In genomic region chr9:13960011-13960765, GRCh38 we compare ENCODE assay signal across 24 cellular contexts.
DNase-seq lines count a peak whose midpoint lies in the region; ATAC-seq, FAIRE-seq and TF ChIP-seq lines count a peak whose summit lies in the region.
"Had no signal": no experiment of that assay in that cellular context is flagged by ENCODE, and none has a peak within 500 bp of the region (broad histone marks: within the 10 kb centered on the region; RNA-seq: fewer than 3 reads in every experiment).

No MANE protein-coding gene starts in this region.

- DNase-seq in Right ventricle myocardium superior (no peak), right atrium auricular region (ENCODE audit: low spot score) (no peak), GM23338 (ENCODE audit: low spot score) (no peak), endothelial cell of umbilical vein (ENCODE audit: low read depth, low spot score) (peak; percentile 65), kidney (peak; percentile 44), NCI-H1417 (lab: John Stamatoyannopoulos, UW) (no peak), GF-D8 (lab: John Stamatoyannopoulos, UW) (no peak)
- no peak for DNase-seq in NK-92 treated with Interleukin-12 subunit alpha and Interleukin-12 subunit beta, amount 100 ng/mL, for 24 hours (lab: John Stamatoyannopoulos, UW)
- DNase-seq: 8988T; CD4-positive, CD25-positive, alpha-beta regulatory T cell; GM23248; HCEC 1CT; Kasumi-1; NCI-H1092 treated with DMSO at 0.1 percent for 48 hours; NCI-H1436 treated with DMSO at 0.1 percent for 48 hours; NCI-H1930; NCI-H2227 treated with DMSO at 0.1 percent for 48 hours; NCI-H526 treated with DMSO at 0.1 percent for 48 hours; SK-N-SH; SW 1271 had no signal

- no peaks in the 10 kb centered on the region for H3K36me3 ChIP-seq in right atrium auricular region
- no peaks in the 10 kb centered on the region for H3K36me3 ChIP-seq in GM23338 (ENCODE audit: insufficient read depth)
- no peaks in the 10 kb centered on the region for H3K36me3 ChIP-seq in endothelial cell of umbilical vein (ENCODE audit: control insufficient read depth in 2 of 2, extremely low read depth in 1 of 2, insufficient read depth in 2 of 2, low read length in 2 of 2)
- H3K36me3 ChIP-seq in kidney (ENCODE audit: control insufficient read depth in 1 of 2, insufficient read depth in 2 of 2, low read length in 2 of 2): no peaks in the 10 kb centered on the region
- H3K36me3 ChIP-seq: BLaER1 had no signal

- H2AFZ ChIP-seq in GM23338 (no peak overlapping the region), endothelial cell of umbilical vein (ENCODE audit: low read depth, low read length) (no peak overlapping the region)
- H2AFZ ChIP-seq: GM23248 had no signal

- no peaks in the 10 kb centered on the region for H3K9me3 Mint-ChIP-seq in GM23338

- no peaks in the 10 kb centered on the region for H3K9me2 ChIP-seq in GM23338 (ENCODE audit: insufficient read depth)
- H3K9me2 ChIP-seq: SK-N-SH had no signal

- H3K27me3 Mint-ChIP-seq in GM23338 (ENCODE audit: insufficient read depth, low read depth, poor library complexity): no peaks in the 10 kb centered on the region
- H3K27me3 Mint-ChIP-seq: CD4-positive, CD25-positive, alpha-beta regulatory T cell had no signal

- H3K4me3 Mint-ChIP-seq in GM23338: no peak overlapping the region
- H3K4me3 Mint-ChIP-seq: CD4-positive, CD25-positive, alpha-beta regulatory T cell had no signal

- no peaks in the 10 kb centered on the region for H3K9me3 ChIP-seq in right atrium auricular region
- H3K9me3 ChIP-seq in endothelial cell of umbilical vein (replicated peaks; ENCODE audit: control insufficient read depth, insufficient read depth, low read length): no peaks in the 10 kb centered on the region
- H3K9me3 ChIP-seq in kidney (ENCODE audit: control insufficient read depth in 1 of 2, low read length in 2 of 2): no peaks in the 10 kb centered on the region
- H3K9me3 ChIP-seq: BLaER1, SK-N-SH had no signal

- peaks cover 0 to 20% of the 10 kb centered on the region in 2 donors for H3K4me1 ChIP-seq in right atrium auricular region
- peaks cover 14% of the 10 kb centered on the region for H3K4me1 ChIP-seq in GM23338 (ENCODE audit: insufficient read depth)
- peaks cover 3% of the 10 kb centered on the region for H3K4me1 ChIP-seq in endothelial cell of umbilical vein (ENCODE audit: control insufficient read depth, extremely low read depth, insufficient read depth, low read length)
- H3K4me1 ChIP-seq in kidney (ENCODE audit: control insufficient read depth in 1 of 2, insufficient read depth in 1 of 2, low read depth in 1 of 2, low read length in 2 of 2): peaks cover 0 to 6% of the 10 kb centered on the region in 2 donors

- H3K27me3 ChIP-seq in right atrium auricular region: no peaks in the 10 kb centered on the region
- H3K27me3 ChIP-seq in GM23338 (ENCODE audit: insufficient read depth): no peaks in the 10 kb centered on the region
- no peaks in the 10 kb centered on the region for H3K27me3 ChIP-seq in endothelial cell of umbilical vein (ENCODE audit: control insufficient read depth in 2 of 2, insufficient read depth in 2 of 2, low read length in 2 of 2)
- H3K27me3 ChIP-seq: BLaER1 had no signal

- no peak for TF ChIP-seq POLR2A in endothelial cell of umbilical vein (IDR thresholded peaks at IDR 0.05; ENCODE audit: low read depth, low read length)

- no peaks in the 10 kb centered on the region for H3F3A ChIP-seq in GM23338 (replicated peaks; ENCODE audit: low read depth)

- no peaks in the 10 kb centered on the region for H3K36me3 Mint-ChIP-seq in GM23338 (ENCODE audit: low read depth)
- H3K36me3 Mint-ChIP-seq: CD4-positive, CD25-positive, alpha-beta regulatory T cell had no signal

- FAIRE-seq in endothelial cell of umbilical vein (lab: Jason Lieb, UNC): no peak
- FAIRE-seq in kidney (lab: Jason Lieb, UNC): no peak
- FAIRE-seq: D721Med, GM18507 had no signal

- ATAC-seq in Right ventricle myocardium superior (ENCODE audit: poor library complexity) (peak; percentile 47), GM23338 (no peak)
- ATAC-seq: Panc1 had no signal

- H3K79me2 ChIP-seq in GM23338 (replicated peaks; ENCODE audit: insufficient read depth) (no peaks in the 10 kb centered on the region), endothelial cell of umbilical vein (ENCODE audit: control insufficient read depth, insufficient read depth, low read length) (no peaks in the 10 kb centered on the region)

- BruUV-seq in endothelial cell of umbilical vein (replicated peaks; lab: Mats Ljungman, UMichigan): no TSS peak

- H3K4me2 ChIP-seq in GM23338 (no peak overlapping the region), endothelial cell of umbilical vein (ENCODE audit: insufficient read depth, low read length) (no peak overlapping the region)
- H3K4me2 ChIP-seq: BLaER1, SK-N-SH had no signal

- no peak overlapping the region for H3K27ac ChIP-seq in right atrium auricular region
- no peak overlapping the region for H3K27ac ChIP-seq in GM23338 (ENCODE audit: low read depth)
- no peak overlapping the region for H3K27ac ChIP-seq in endothelial cell of umbilical vein (ENCODE audit: insufficient read depth, low read depth, low read length)
- no peak overlapping the region for H3K27ac ChIP-seq in kidney (ENCODE audit: low read depth in 2 of 2, low read length in 2 of 2)
- H3K27ac ChIP-seq: BLaER1, GM23248 had no signal

- H3K4me3 ChIP-seq in right atrium auricular region (no peak overlapping the region), GM23338 (no peak overlapping the region), endothelial cell of umbilical vein (replicated peaks in 1 of 3; ENCODE audit: insufficient read depth in 1 of 3, low read depth in 1 of 3, low read length in 3 of 3) (no peak overlapping the region), kidney (ENCODE audit: low read length in 2 of 2) (peak overlapping the region in 1 of 2 donors; percentile 19)
- H3K4me3 ChIP-seq: BLaER1, GM23248 had no signal

- H3K9me1 ChIP-seq in endothelial cell of umbilical vein (replicated peaks; ENCODE audit: control insufficient read depth, extremely low read depth, insufficient read depth, low read length): no peaks in the 10 kb centered on the region

- H3K9ac ChIP-seq in endothelial cell of umbilical vein (replicated peaks; ENCODE audit: extremely low read depth, insufficient read depth, low read length) (no peak overlapping the region), kidney (ENCODE audit: low read length in 2 of 2) (no peak overlapping the region)
- H3K9ac ChIP-seq: BLaER1, GM23248, SK-N-SH had no signal

- H4K20me1 ChIP-seq in GM23338 (replicated peaks; ENCODE audit: insufficient read depth) (no peaks in the 10 kb centered on the region), endothelial cell of umbilical vein (replicated peaks; ENCODE audit: control insufficient read depth, extremely low read depth, insufficient read depth, low read length) (no peaks in the 10 kb centered on the region)
- H4K20me1 ChIP-seq: BLaER1 had no signal

- CTCF ChIA-PET in endothelial cell of umbilical vein (lab: Charles Lee): interaction anchor here (1.1 to 1.7 kb wide), 3 partner anchors 10 to 67 kb away, joined by 3 to 6 read pairs (median 3); no protein-coding TSS in a partner anchor

- POLR2A ChIA-PET in endothelial cell of umbilical vein (lab: Charles Lee): interaction anchor here (0.7 kb wide), 1 partner anchor 334 kb away, joined by 3 read pairs; no protein-coding TSS in a partner anchor

- TF ChIP-seq CTCF in right atrium auricular region (IDR thresholded peaks at IDR 0.05) (no peak), GM23338 (conservative IDR thresholded peaks at IDR 0.05; ENCODE audit: low read depth in 2 of 2) (no peak), endothelial cell of umbilical vein (IDR thresholded peaks at IDR 0.05; ENCODE audit: extremely low read depth in 1 of 2, insufficient read depth in 1 of 2, low read depth in 1 of 2, low read length in 2 of 2) (no peak), kidney (IDR thresholded peaks at IDR 0.05; ENCODE audit: borderline replicate concordance, extremely low read depth, insufficient read depth) (no peak)

- peak overlapping the region; percentile 24; the same call in 1 of the 2 replicates for H3K27ac Mint-ChIP-seq in GM23338
- H3K27ac Mint-ChIP-seq: CD4-positive, CD25-positive, alpha-beta regulatory T cell had no signal

- peaks cover 18% of the 10 kb centered on the region for H3K4me1 Mint-ChIP-seq in GM23338
- H3K4me1 Mint-ChIP-seq: CD4-positive, CD25-positive, alpha-beta regulatory T cell had no signal

- dilution Hi-C loops in endothelial cell of umbilical vein (cut with MboI; ENCODE audit: extremely low pct_ligation_motif_present, low sequenced_read_pairs): no loop called here

- intact Hi-C loops in Right ventricle myocardium superior (cut with DNase I): no loop called here
- intact Hi-C loops in endothelial cell of umbilical vein (cut with micrococcal nuclease): no loop called here
- intact Hi-C loops in kidney (cut with DNase I): no loop called here

TF ChIP-seq in GM23338, 12 proteins besides CTCF, POLR2A, EP300 and RAD21 (continues in another document):
- TF ChIP-seq EZH2 (IDR thresholded peaks at IDR 0.05; ENCODE audit: low read depth, unreplicated experiment): no peak

TF ChIP-seq in endothelial cell of umbilical vein, 7 proteins besides CTCF, POLR2A, EP300 and RAD21:
- no peak for TF ChIP-seq JUN (IDR thresholded peaks at IDR 0.05; ENCODE audit: borderline replicate concordance, insufficient read depth, insufficient read length, low read depth)
- TF ChIP-seq POLR2AphosphoS5 (IDR thresholded peaks at IDR 0.05; ENCODE audit: insufficient read depth, low read depth, low read length): no peak
- TF ChIP-seq MAX (IDR thresholded peaks at IDR 0.05; ENCODE audit: insufficient read depth, insufficient read length): no peak
- TF ChIP-seq EZH2 (IDR thresholded peaks at IDR 0.05; ENCODE audit: borderline replicate concordance, low read depth, low read length, severe bottlenecking): no peak
- TF ChIP-seq FOS (IDR thresholded peaks at IDR 0.05; ENCODE audit: borderline replicate concordance, insufficient read depth, low read length): no peak
- no peak for TF ChIP-seq MYC (IDR thresholded peaks at IDR 0.05; ENCODE audit: low read depth, low read length)
- no peak for TF ChIP-seq GATA2 (IDR thresholded peaks at IDR 0.05; ENCODE audit: insufficient read depth, insufficient read length, low read depth, low read length)

Comparison
In these comparisons a context has a peak if more than half of its experiments do, and no peak if none do; other contexts are left out.
1. DNase-seq: peak in endothelial cell of umbilical vein (single experiment) and kidney (single experiment); none in Right ventricle myocardium superior (single experiment), right atrium auricular region (single experiment), GM23338 (single experiment), NCI-H1417 (0 of 3), NK-92 treated with Interleukin-12 subunit alpha and Interleukin-12 subunit beta, amount 100 ng/mL, for 24 hours (single experiment) and GF-D8 (single experiment).